8 cellular contexts compared by ENCODE assay signal in genomic region chr5:55344392-55344992, GRCh38. TPM values are rescaled to one million over a fixed set of nuclear protein-coding genes. Genes with fewer than 3 reads are reported as not detected.
DNase-seq lines count a peak whose midpoint lies in the region; ATAC-seq and TF ChIP-seq lines count a peak whose summit lies in the region.

No MANE protein-coding gene starts in this region.

- H3K4me1 Mint-ChIP-seq in WTC11, result no peaks in the 10 kb centered on the region

- H3K27me3 ChIP-seq in KMS-11 (ENCODE audit: insufficient read depth, low read depth), result no peaks in the 10 kb centered on the region

- H3K27ac ChIP-seq in KMS-11, result peak overlapping the region; percentile 6; the same call in 1 of the 2 replicates

- DNase-seq in EH (ENCODE audit: low read depth), result peak; percentile 61
- DNase-seq in WTC11 (ENCODE audit: low spot score), result peak; percentile 72
- peak; percentile 81 to 83 for DNase-seq in cardiac fibroblast (ENCODE audit: low read depth in 2 of 2)
- DNase-seq in left kidney (ENCODE audit: low read depth, low spot score), result peak; percentile 72
- DNase-seq in stimulated activated CD4-positive, alpha-beta T cell treated with anti-CD3 and anti-CD28 coated beads, Interleukin-4, amount 100 ng/mL, for 48 hours (ENCODE audit: low read depth in 2 of 2), result peak; percentile 50 to 52
- no peak for DNase-seq in GF-D8 (lab: John Stamatoyannopoulos, UW)

- no peak overlapping the region for H3K4me3 Mint-ChIP-seq in WTC11

- no peak overlapping the region for H3K27ac Mint-ChIP-seq in WTC11

- no peak overlapping the region for H3K9ac ChIP-seq in KMS-11

- H3K79me2 ChIP-seq in KMS-11 (ENCODE audit: insufficient read depth, low read depth), result 0 out of 2 replicates have a peak, but pooled peaks cover under 1% of the 10 kb centered on the region

- H3K4me2 ChIP-seq in KMS-11, result no peak overlapping the region

- H3K4me3 ChIP-seq in KMS-11 (IDR thresholded peaks at IDR 0.05; ENCODE audit: insufficient read depth, low read depth, low read length) (no peak overlapping the region), cardiac fibroblast (replicated peaks in 1 of 2; ENCODE audit: low read depth in 2 of 2, low read length in 2 of 2) (no peak overlapping the region)

- no peaks in the 10 kb centered on the region for H3K27me3 Mint-ChIP-seq in WTC11 (ENCODE audit: low read depth)

- no peaks in the 10 kb centered on the region for H3K9me3 Mint-ChIP-seq in WTC11

- H3K36me3 Mint-ChIP-seq in WTC11, result peaks cover 57% of the 10 kb centered on the region

- TF ChIP-seq CTCF in KMS-11 (conservative IDR thresholded peaks at IDR 0.05; ENCODE audit: low read depth, low read length) (peak; percentile 91), WTC11 (IDR thresholded peaks at IDR 0.05) (peak; percentile 70), cardiac fibroblast (IDR thresholded peaks at IDR 0.05; ENCODE audit: low read depth, low read length) (peak; percentile 92)

- H4K20me1 ChIP-seq in KMS-11 (ENCODE audit: insufficient read depth), result no peaks in the 10 kb centered on the region

- H3K36me3 ChIP-seq in KMS-11 (ENCODE audit: insufficient read depth), result peaks cover 6% of the 10 kb centered on the region; the same call in 1 of the 2 replicates

- H2AFZ ChIP-seq in KMS-11 (ENCODE audit: low read depth), result no peak overlapping the region

- ATAC-seq in WTC11 (no peak), GM18873 (IDR thresholded peaks at IDR 0.05; ENCODE audit: low FRiP score, unreplicated experiment) (no peak)

- POLR2A ChIA-PET in WTC11 (lab: Charles Lee), result no interaction called here

- H3K4me1 ChIP-seq in KMS-11 (ENCODE audit: low read depth, poor library complexity, severe bottlenecking), result peaks cover 6% of the 10 kb centered on the region

- CTCF ChIA-PET in WTC11 (lab: Charles Lee), result interaction anchor here (2.4 kb wide), 1 partner anchor 347 kb away, joined by 6 read pairs; no protein-coding TSS in a partner anchor

TF ChIP-seq in WTC11, 78 proteins besides CTCF, POLR2A, EP300 and RAD21:
- no peak for TF ChIP-seq ETV6 (CRISPR knock-in tag; IDR thresholded peaks at IDR 0.05)
- no peak for TF ChIP-seq OVOL2 (CRISPR knock-in tag; IDR thresholded peaks at IDR 0.05; ENCODE audit: borderline replicate concordance)
- TF ChIP-seq USF2 (CRISPR knock-in tag; IDR thresholded peaks at IDR 0.05), result no peak
- no peak for TF ChIP-seq ELF4 (CRISPR knock-in tag; IDR thresholded peaks at IDR 0.05; ENCODE audit: low read depth)
- TF ChIP-seq ATF3 (CRISPR knock-in tag; conservative IDR thresholded peaks at IDR 0.05), result no peak
- no peak for TF ChIP-seq JUN (CRISPR knock-in tag; IDR thresholded peaks at IDR 0.05)
- TF ChIP-seq TCF7 (CRISPR knock-in tag; IDR thresholded peaks at IDR 0.05; ENCODE audit: low read depth), result no peak
- TF ChIP-seq ZNF219 (CRISPR knock-in tag; IDR thresholded peaks at IDR 0.05; ENCODE audit: borderline replicate concordance), result no peak
- no peak for TF ChIP-seq NFYB (CRISPR knock-in tag; conservative IDR thresholded peaks at IDR 0.05; ENCODE audit: low read depth)
- TF ChIP-seq SP1 (CRISPR knock-in tag; conservative IDR thresholded peaks at IDR 0.05), result no peak
- no peak for TF ChIP-seq ZMAT4 (CRISPR knock-in tag; IDR thresholded peaks at IDR 0.05)
- no peak for TF ChIP-seq ZBTB21 (CRISPR knock-in tag; IDR thresholded peaks at IDR 0.05; ENCODE audit: borderline replicate concordance)
- no peak for TF ChIP-seq TEAD1 (CRISPR knock-in tag; IDR thresholded peaks at IDR 0.05)
- no peak for TF ChIP-seq MAX (CRISPR knock-in tag; IDR thresholded peaks at IDR 0.05)
- no peak for TF ChIP-seq TEAD4 (CRISPR knock-in tag; IDR thresholded peaks at IDR 0.05)
- TF ChIP-seq ZBTB43 (CRISPR knock-in tag; IDR thresholded peaks at IDR 0.05), result no peak

RNA-seq across cellular contexts. Expression of gene MTREX, which starts 36.7 kb away (rescaled TPM):
- total RNA-seq in WTC11 (2021), result 107 to 113 TPM (median 110 TPM) in 3 replicates

RNA-seq across cellular contexts. Expression of gene DHX29, which starts 37.0 kb away (rescaled TPM):
- total RNA-seq in WTC11 (2021), result 24.9 to 29.7 TPM (median 25.7 TPM) in 3 replicates
